8 cellular contexts compared by ENCODE assay signal in genomic region chr9:113349044-113349433, GRCh38. TPM values are rescaled to one million over a fixed set of nuclear protein-coding genes. Genes with fewer than 3 reads are reported as not detected.
DNase-seq lines count a peak whose midpoint lies in the region; ATAC-seq, FAIRE-seq and TF ChIP-seq lines count a peak whose summit lies in the region.

No MANE protein-coding gene starts in this region.

- no peak for TF ChIP-seq CTCF in right lobe of liver (IDR thresholded peaks at IDR 0.05)
- TF ChIP-seq CTCF in tibial artery (IDR thresholded peaks at IDR 0.05), result no peak

- H3K36me3 ChIP-seq in right lobe of liver (no peaks in the 10 kb centered on the region), tibial artery (no peaks in the 10 kb centered on the region)

- peak overlapping the region in 2 of 3 donors; percentile 48 to 60 for H3K4me3 ChIP-seq in right lobe of liver
- H3K4me3 ChIP-seq in tibial artery, result peak overlapping the region; percentile 47 to 60

- peaks cover 18% of the 10 kb centered on the region for H3K27me3 Mint-ChIP-seq in activated naive CD4-positive, alpha-beta T cell treated with anti-CD3 and anti-CD28 coated beads, Interleukin-2, amount 50 U/mL, for 24 hours
- no peaks in the 10 kb centered on the region for H3K27me3 Mint-ChIP-seq in activated CD8-positive, alpha-beta T cell treated with anti-CD3 and anti-CD28 coated beads, Interleukin-2, amount 10 ng/mL, durations not matched to agents 7 days and 5 days (ENCODE audit: low read depth)

- POLR2A ChIA-PET in activated CD8-positive, alpha-beta T cell treated with anti-CD3 and anti-CD28 coated beads, Interleukin-2, amount 10 ng/mL, durations not matched to agents 7 days and 5 days (lab: Charles Lee), result interaction anchor here (0.6 to 2.3 kb wide), 3 partner anchors 16 to 74 kb away, joined by 5 to 8 read pairs (median 7); partner anchors contain the start of genes ALAD, CDC26 and PRPF4

- CTCF ChIA-PET in activated CD8-positive, alpha-beta T cell treated with anti-CD3 and anti-CD28 coated beads, Interleukin-2, amount 10 ng/mL, durations not matched to agents 7 days and 5 days (lab: Charles Lee), result interaction anchor here (1.0 to 3.7 kb wide), 4 partner anchors 9 to 309 kb away, joined by 3 to 16 read pairs (median 6); partner anchors contain the start of gene WDR31

- peak overlapping the region; percentile 81 for H3K4me3 Mint-ChIP-seq in activated naive CD4-positive, alpha-beta T cell treated with anti-CD3 and anti-CD28 coated beads, Interleukin-2, amount 50 U/mL, for 24 hours
- H3K4me3 Mint-ChIP-seq in activated CD8-positive, alpha-beta T cell treated with anti-CD3 and anti-CD28 coated beads, Interleukin-2, amount 10 ng/mL, durations not matched to agents 7 days and 5 days, result peak overlapping the region; percentile 77

- ATAC-seq in activated naive CD4-positive, alpha-beta T cell treated with anti-CD3 and anti-CD28 coated beads, Interleukin-2, amount 50 U/mL, for 72 hours, result no peak
- ATAC-seq in activated CD8-positive, alpha-beta T cell treated with anti-CD3 and anti-CD28 coated beads, Interleukin-2, amount 10 ng/mL, durations not matched to agents 7 days and 5 days, result no peak
- ATAC-seq in right lobe of liver, result no peak

- H3K4me1 Mint-ChIP-seq in activated naive CD4-positive, alpha-beta T cell treated with anti-CD3 and anti-CD28 coated beads, Interleukin-2, amount 50 U/mL, for 24 hours, result peaks cover 17% of the 10 kb centered on the region
- peaks cover 30% of the 10 kb centered on the region for H3K4me1 Mint-ChIP-seq in activated CD8-positive, alpha-beta T cell treated with anti-CD3 and anti-CD28 coated beads, Interleukin-2, amount 10 ng/mL, durations not matched to agents 7 days and 5 days (ENCODE audit: low read depth)

- no peak for TF ChIP-seq POLR2A in right lobe of liver (IDR thresholded peaks at IDR 0.05)

- H3K27ac ChIP-seq in right lobe of liver, result no peak overlapping the region
- H3K27ac ChIP-seq in tibial artery, result no peak overlapping the region

- intact Hi-C loops in right lobe of liver (cut with DNase I) (no loop called here), tibial artery (cut with DNase I; ENCODE audit: low total_unique reads) (no loop called here)

- FAIRE-seq in RCC 7860 (lab: Jason Lieb, UNC), result no peak

- peaks cover 0 to 6% (median 1%) of the 10 kb centered on the region in 4 donors for H3K4me1 ChIP-seq in right lobe of liver
- H3K4me1 ChIP-seq in tibial artery, result peaks cover 0 to 21% (median 13%) of the 10 kb centered on the region in 4 donors

- H3K9me3 ChIP-seq in right lobe of liver (no peaks in the 10 kb centered on the region), tibial artery (no peaks in the 10 kb centered on the region)

- WGBS in right lobe of liver (ENCODE audit: insufficient coverage, low coverage, low lambda C conversion rate, missing lambda C conversion rate), result 29% methylated on average over 12 of the region's 12 CpGs

- H3K36me3 Mint-ChIP-seq in activated naive CD4-positive, alpha-beta T cell treated with anti-CD3 and anti-CD28 coated beads, Interleukin-2, amount 50 U/mL, for 24 hours, result no peaks in the 10 kb centered on the region
- H3K36me3 Mint-ChIP-seq in activated naive CD4-positive, alpha-beta T cell treated with anti-CD3 and anti-CD28 coated beads, Interleukin-2, amount 50 U/mL, for 72 hours, result peaks cover 0 to 12% of the 10 kb centered on the region in 2 donors
- no peaks in the 10 kb centered on the region for H3K36me3 Mint-ChIP-seq in activated CD8-positive, alpha-beta T cell treated with anti-CD3 and anti-CD28 coated beads, Interleukin-2, amount 10 ng/mL, durations not matched to agents 7 days and 5 days (ENCODE audit: low read depth)

- no peak for DNase-seq in activated naive CD4-positive, alpha-beta T cell treated with anti-CD3 and anti-CD28 coated beads, Interleukin-2, amount 50 U/mL, for 72 hours (ENCODE audit: low spot score in 2 of 2)
- DNase-seq in activated CD8-positive, alpha-beta T cell treated with anti-CD3 and anti-CD28 coated beads, Interleukin-2, amount 10 ng/mL, durations not matched to agents 7 days and 5 days, result no peak
- DNase-seq in right lobe of liver (no peak), tibial artery (no peak), SKM-1 (lab: John Stamatoyannopoulos, UW; ENCODE audit: unreplicated experiment) (no peak), RCC 7860 (ENCODE audit: low spot score) (no peak), NCI-H2081 (lab: John Stamatoyannopoulos, UW) (no peak)

- no peaks in the 10 kb centered on the region for H3K27me3 ChIP-seq in right lobe of liver
- no peaks in the 10 kb centered on the region for H3K27me3 ChIP-seq in tibial artery

- H3K27ac Mint-ChIP-seq in activated naive CD4-positive, alpha-beta T cell treated with anti-CD3 and anti-CD28 coated beads, Interleukin-2, amount 50 U/mL, for 24 hours, result no peak overlapping the region
- no peak overlapping the region for H3K27ac Mint-ChIP-seq in activated naive CD4-positive, alpha-beta T cell treated with anti-CD3 and anti-CD28 coated beads, Interleukin-2, amount 50 U/mL, for 72 hours
- H3K27ac Mint-ChIP-seq in activated CD8-positive, alpha-beta T cell treated with anti-CD3 and anti-CD28 coated beads, Interleukin-2, amount 10 ng/mL, durations not matched to agents 7 days and 5 days, result peak overlapping the region; percentile 63

- H3K9me3 Mint-ChIP-seq in activated naive CD4-positive, alpha-beta T cell treated with anti-CD3 and anti-CD28 coated beads, Interleukin-2, amount 50 U/mL, for 24 hours, result no peaks in the 10 kb centered on the region
- H3K9me3 Mint-ChIP-seq in activated naive CD4-positive, alpha-beta T cell treated with anti-CD3 and anti-CD28 coated beads, Interleukin-2, amount 50 U/mL, for 72 hours, result no peaks in the 10 kb centered on the region
- no peaks in the 10 kb centered on the region for H3K9me3 Mint-ChIP-seq in activated CD8-positive, alpha-beta T cell treated with anti-CD3 and anti-CD28 coated beads, Interleukin-2, amount 10 ng/mL, durations not matched to agents 7 days and 5 days (ENCODE audit: insufficient read depth)

RNA-seq across cellular contexts. Expression of gene BSPRY, which starts 0.3 kb away (rescaled TPM):
- total RNA-seq in activated naive CD4-positive, alpha-beta T cell treated with anti-CD3 and anti-CD28 coated beads, Interleukin-2, amount 50 U/mL, for 72 hours, result 10 to 100 TPM in 1 of 2 donors, 1 to 10 TPM in 1; 7.7 to 29.6 TPM
- 1 to 10 TPM; 4.0 to 4.4 TPM for total RNA-seq in activated CD8-positive, alpha-beta T cell treated with anti-CD3 and anti-CD28 coated beads, Interleukin-2, amount 10 ng/mL, durations not matched to agents 7 days and 5 days
- 1 to 10 TPM in 2 of 6 experiments, under 1 TPM in 4; 0.24 to 1.4 (median 0.78) TPM for total RNA-seq in right lobe of liver

RNA-seq across cellular contexts. Expression of gene WDR31, which starts 9.0 kb away (rescaled TPM):
- total RNA-seq in activated naive CD4-positive, alpha-beta T cell treated with anti-CD3 and anti-CD28 coated beads, Interleukin-2, amount 50 U/mL, for 72 hours, result 1 to 10 TPM in 1 of 2 donors, under 1 TPM in 1; 0.41 to 4.9 TPM
- total RNA-seq in activated CD8-positive, alpha-beta T cell treated with anti-CD3 and anti-CD28 coated beads, Interleukin-2, amount 10 ng/mL, durations not matched to agents 7 days and 5 days, result under 1 TPM; 0.47 to 0.92 TPM
- 1 to 10 TPM in 5 of 6 experiments, under 1 TPM in 1; 0.81 to 3.5 (median 1.7) TPM for total RNA-seq in right lobe of liver

RNA-seq across cellular contexts. Expression of gene HDHD3, which starts 27.7 kb away (rescaled TPM):
- 10 to 100 TPM; 17.7 to 23.2 TPM for total RNA-seq in activated naive CD4-positive, alpha-beta T cell treated with anti-CD3 and anti-CD28 coated beads, Interleukin-2, amount 50 U/mL, for 72 hours
- total RNA-seq in activated CD8-positive, alpha-beta T cell treated with anti-CD3 and anti-CD28 coated beads, Interleukin-2, amount 10 ng/mL, durations not matched to agents 7 days and 5 days, result 10 to 100 TPM; 14.0 to 15.3 TPM
- total RNA-seq in right lobe of liver, result 10 to 100 TPM; 36.5 to 70.5 (median 67.1) TPM

RNA-seq across cellular contexts. Expression of gene RNF183, which starts 45.9 kb away (rescaled TPM):
- total RNA-seq in activated naive CD4-positive, alpha-beta T cell treated with anti-CD3 and anti-CD28 coated beads, Interleukin-2, amount 50 U/mL, for 72 hours, result under 1 TPM in 1 of 2 donors, not detected in 1; 0.29 TPM
- not detected for total RNA-seq in activated CD8-positive, alpha-beta T cell treated with anti-CD3 and anti-CD28 coated beads, Interleukin-2, amount 10 ng/mL, durations not matched to agents 7 days and 5 days
- total RNA-seq in right lobe of liver, result under 1 TPM in 1 of 6 experiments, not detected in 5; 0.27 TPM

RNA-seq across cellular contexts. Expression of gene ALAD, which starts 52.0 kb away (rescaled TPM):
- total RNA-seq in activated naive CD4-positive, alpha-beta T cell treated with anti-CD3 and anti-CD28 coated beads, Interleukin-2, amount 50 U/mL, for 72 hours, result 10 to 100 TPM; 28.0 to 35.3 TPM
- total RNA-seq in activated CD8-positive, alpha-beta T cell treated with anti-CD3 and anti-CD28 coated beads, Interleukin-2, amount 10 ng/mL, durations not matched to agents 7 days and 5 days, result 10 to 100 TPM; 26.0 to 30.7 TPM
- 100 to 1,000 TPM in 2 of 6 experiments, 10 to 100 TPM in 4; 35.3 to 140 (median 73.6) TPM for total RNA-seq in right lobe of liver
